8 cellular contexts compared by ENCODE assay signal in genomic region chr10:29386347-29386999, GRCh38.
DNase-seq lines count a peak whose midpoint lies in the region; ATAC-seq and TF ChIP-seq lines count a peak whose summit lies in the region.

No MANE protein-coding gene starts in this region.

- no peaks in the 10 kb centered on the region for H3K36me3 ChIP-seq in A673 (ENCODE audit: insufficient read depth, low read length, poor library complexity, severe bottlenecking)
- no peaks in the 10 kb centered on the region for H3K36me3 ChIP-seq in psoas muscle (ENCODE audit: insufficient read depth in 1 of 2, low read depth in 1 of 2)

- POLR2A ChIA-PET in A673 (lab: Charles Lee; ENCODE audit: low non-redundant PET) = interaction anchor here (0.7 kb wide), 1 partner anchor 34 kb away, joined by 3 read pairs; no protein-coding TSS in a partner anchor

- DNase-seq in A673 (ENCODE audit: low spot score) (peak; percentile 71), EH (ENCODE audit: low read depth) (peak; percentile 51), HK-2 (ENCODE audit: unreplicated experiment) (peak; percentile 7), SW480 (ENCODE audit: low spot score) (peak; percentile 32), foreskin melanocyte (peak; percentile 13), psoas muscle (no peak), T1000 (lab: John Stamatoyannopoulos, UW) (no peak), DMS153 (lab: John Stamatoyannopoulos, UW) (no peak)

- TF ChIP-seq CTCF in A673 (conservative IDR thresholded peaks at IDR 0.05; ENCODE audit: low read depth, low read length) (peak; percentile 77), psoas muscle (IDR thresholded peaks at IDR 0.05) (peak; percentile 79)

- ATAC-seq in psoas muscle = peak; percentile 30 to 79 (median 54)

- H3K4me1 ChIP-seq in A673 (ENCODE audit: insufficient read depth, low read length, poor library complexity, severe bottlenecking) (peaks cover 11% of the 10 kb centered on the region), psoas muscle (no peaks in the 10 kb centered on the region)

- H3K27me3 ChIP-seq in A673 (replicated peaks; ENCODE audit: insufficient read depth, low read depth, low read length, poor library complexity) (no peaks in the 10 kb centered on the region), psoas muscle (ENCODE audit: insufficient read depth in 3 of 3, low read length in 2 of 3) (no peaks in the 10 kb centered on the region)

- CTCF ChIA-PET in A673 (lab: Charles Lee) = interaction anchor here (0.7 kb wide), 2 partner anchors 25 to 147 kb away, joined by 3 to 6 read pairs; no protein-coding TSS in a partner anchor

- no peak overlapping the region for H3K27ac ChIP-seq in A673 (ENCODE audit: low read depth, low read length, poor library complexity, severe bottlenecking)
- H3K27ac ChIP-seq in psoas muscle = no peak overlapping the region

- H3K9me3 ChIP-seq in A673 (ENCODE audit: low read depth, low read length, poor library complexity, severe bottlenecking) (no peaks in the 10 kb centered on the region), psoas muscle (no peaks in the 10 kb centered on the region)

- BruUV-seq in A673 (replicated peaks; lab: Mats Ljungman, UMichigan) = no TSS peak

- intact Hi-C loops in A673 (cut with micrococcal nuclease; ENCODE audit: unreplicated experiment) (no loop called here), psoas muscle (cut with DNase I) (loop anchor here (2.0 kb wide), 2 partner anchors 60 to 64 kb away; no protein-coding TSS in a partner anchor)

- 47 to 48% (median 47%) methylated on average over 8 of the region's 8 CpGs for WGBS in psoas muscle, 3 donors

- H3K4me3 ChIP-seq in A673 (ENCODE audit: low read depth, low read length, poor library complexity, severe bottlenecking) (no peak overlapping the region), psoas muscle (no peak overlapping the region)

Comparison
In these comparisons a context has a peak if more than half of its experiments do, and no peak if none do; other contexts are left out.
1. DNase-seq: peak in A673 (single experiment), EH (single experiment), HK-2 (single experiment), SW480 (single experiment) and foreskin melanocyte (single experiment); none in psoas muscle (0 of 2), T1000 (single experiment) and DMS153 (single experiment).